ENCODE assay signal across 18 cellular contexts in the genomic region with DNA sequence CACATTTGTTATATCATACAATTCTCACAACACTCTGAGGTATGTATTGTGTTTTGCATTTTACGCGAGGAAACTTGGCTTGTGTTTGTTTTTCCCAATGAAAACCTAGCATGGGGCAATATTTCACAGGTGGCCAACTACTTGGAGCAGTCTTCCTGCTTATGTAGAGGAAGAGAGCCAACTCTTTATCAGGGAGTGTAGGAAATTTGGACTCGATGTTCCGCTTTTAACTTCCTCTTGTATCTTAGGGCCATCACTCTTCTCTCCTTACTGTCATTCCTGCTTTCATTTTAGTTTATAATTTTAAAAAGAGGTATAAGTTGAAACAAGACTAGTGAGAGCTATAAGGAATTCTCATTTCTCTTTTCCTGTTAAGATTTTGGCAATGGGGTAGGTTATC.
DNase-seq lines count a peak whose midpoint lies in the region; ATAC-seq and TF ChIP-seq lines count a peak whose summit lies in the region.
"Had no signal": no experiment of that assay in that cellular context is flagged by ENCODE, and none has a peak within 500 bp of the region (broad histone marks: within the 10 kb centered on the region; RNA-seq: fewer than 3 reads in every experiment).

No MANE protein-coding gene starts in this region.

- POLR2A ChIA-PET in activated B cell treated with CpG ODN at 0.5 μM for 24 hours (lab: Charles Lee), result interaction anchor here (1.1 to 1.8 kb wide), 3 partner anchors 51 to 109 kb away, joined by 3 to 13 read pairs (median 3); a partner anchor contains a TSS

- no peaks in the 10 kb centered on the region for H3K27me3 ChIP-seq in right cardiac atrium (ENCODE audit: control insufficient read depth, insufficient read depth)
- no peaks in the 10 kb centered on the region for H3K27me3 ChIP-seq in aorta (ENCODE audit: control insufficient read depth in 1 of 2, insufficient read depth in 2 of 2, low read length in 1 of 2)
- H3K27me3 ChIP-seq in foreskin keratinocyte, result no peaks in the 10 kb centered on the region

- H3K9me3 ChIP-seq in right cardiac atrium (ENCODE audit: control insufficient read depth, low read length) (no peaks in the 10 kb centered on the region), aorta (ENCODE audit: control insufficient read depth, low read length) (no peaks in the 10 kb centered on the region)

- no peaks in the 10 kb centered on the region for H3K36me3 Mint-ChIP-seq in activated B cell treated with CpG ODN at 0.5 μM for 24 hours (ENCODE audit: low read depth)
- H3K36me3 Mint-ChIP-seq: immature natural killer cell had no signal

- H3K27me3 Mint-ChIP-seq in activated B cell treated with CpG ODN at 0.5 μM for 24 hours, result no peaks in the 10 kb centered on the region
- H3K27me3 Mint-ChIP-seq: activated CD4-positive, alpha-beta T cell treated with anti-CD3 and anti-CD28 coated beads, Interleukin-2, amount 10 ng/mL, durations not matched to agents 7 days and 5 days; stimulated activated naive CD8-positive, alpha-beta T cell treated with anti-CD3 and anti-CD28 coated beads, Interleukin-15, Interleukin-2, amounts not matched to agents 100 ng/mL and 50 ng/mL, for 24 hours had no signal

- H3K27ac ChIP-seq in right cardiac atrium (ENCODE audit: low read length) (no peak overlapping the region), aorta (ENCODE audit: low read depth in 1 of 2, low read length in 2 of 2) (no peak overlapping the region), foreskin keratinocyte (no peak overlapping the region)

- H3K4me1 Mint-ChIP-seq in activated B cell treated with CpG ODN at 0.5 μM for 24 hours, result peaks cover 29% of the 10 kb centered on the region
- H3K4me1 Mint-ChIP-seq: H9 had no signal

- no peaks in the 10 kb centered on the region for H3K36me3 ChIP-seq in aorta (ENCODE audit: control insufficient read depth in 1 of 2, insufficient read depth in 2 of 2, low read length in 1 of 2)

- intact Hi-C loops in left ventricle myocardium superior (cut with micrococcal nuclease) (no loop called here), right cardiac atrium (cut with DNase I) (no loop called here), activated B cell treated with CpG ODN at 0.5 μM for 24 hours (cut with micrococcal nuclease) (loop anchor here (2.0 kb wide), 2 partner anchors 54 to 108 kb away; a partner anchor contains a TSS), aorta (cut with DNase I) (no loop called here)

- ATAC-seq in left ventricle myocardium superior (peak; percentile 41), right cardiac atrium (no peak), activated B cell treated with CpG ODN at 0.5 μM for 24 hours (ENCODE audit: low read depth) (no peak), aorta (ENCODE audit: low FRiP score) (no peak), foreskin keratinocyte (no peak)

- DNase-seq in left ventricle myocardium superior (no peak), right cardiac atrium (no peak), activated B cell treated with CpG ODN at 0.5 μM for 24 hours (no peak), medulla oblongata (ENCODE audit: extremely low spot score) (peak; percentile 12), SKM-1 (lab: John Stamatoyannopoulos, UW; ENCODE audit: unreplicated experiment) (no peak), aorta (no peak), T1000 (lab: John Stamatoyannopoulos, UW) (no peak), foreskin keratinocyte (no peak)
- DNase-seq: ACHN; activated CD4-positive, alpha-beta T cell treated with anti-CD3 and anti-CD28 coated beads, Interleukin-2, amount 10 ng/mL, durations not matched to agents 7 days and 5 days; activated naive CD4-positive, alpha-beta T cell; dermis blood vessel endothelial cell; H9; immature natural killer cell; NCI-H1417; NK-92 treated with Interleukin-12 subunit alpha and Interleukin-12 subunit beta, amount 100 ng/mL, for 24 hours had no signal

- H3K4me3 Mint-ChIP-seq in activated B cell treated with CpG ODN at 0.5 μM for 24 hours, result no peak overlapping the region
- H3K4me3 Mint-ChIP-seq: activated CD4-positive, alpha-beta T cell treated with anti-CD3 and anti-CD28 coated beads, Interleukin-2, amount 10 ng/mL, durations not matched to agents 7 days and 5 days; H9; immature natural killer cell; stimulated activated naive CD8-positive, alpha-beta T cell treated with anti-CD3 and anti-CD28 coated beads, Interleukin-15, Interleukin-2, amounts not matched to agents 100 ng/mL and 50 ng/mL, for 24 hours; T-helper 2 cell treated with Interferon-gamma antibody and Interleukin-4, amounts not matched to agents 5 μg/mL and 100 μg/mL, for 36 hours had no signal

- H3K4me3 ChIP-seq in right cardiac atrium (ENCODE audit: low read length) (no peak overlapping the region), aorta (ENCODE audit: low read length in 2 of 2) (no peak overlapping the region)

- H3K27ac Mint-ChIP-seq in activated B cell treated with CpG ODN at 0.5 μM for 24 hours, result peak overlapping the region; percentile 97
- H3K27ac Mint-ChIP-seq: H9; T-helper 2 cell treated with Interferon-gamma antibody and Interleukin-4, amounts not matched to agents 5 μg/mL and 100 μg/mL, for 36 hours had no signal

- TF ChIP-seq CTCF in activated B cell treated with CpG ODN at 0.5 μM for 24 hours (IDR thresholded peaks at IDR 0.05), result no peak
- TF ChIP-seq CTCF in foreskin keratinocyte (conservative IDR thresholded peaks at IDR 0.05), result no peak

- no peaks in the 10 kb centered on the region for H3K9me3 Mint-ChIP-seq in activated B cell treated with CpG ODN at 0.5 μM for 24 hours
- H3K9me3 Mint-ChIP-seq: immature natural killer cell; stimulated activated naive CD8-positive, alpha-beta T cell treated with anti-CD3 and anti-CD28 coated beads, Interleukin-15, Interleukin-2, amounts not matched to agents 100 ng/mL and 50 ng/mL, for 24 hours; T-helper 2 cell treated with Interferon-gamma antibody and Interleukin-4, amounts not matched to agents 5 μg/mL and 100 μg/mL, for 36 hours had no signal

- CTCF ChIA-PET in activated B cell treated with CpG ODN at 0.5 μM for 24 hours (lab: Charles Lee), result no interaction called here

- peaks cover 6% of the 10 kb centered on the region for H3K4me1 ChIP-seq in right cardiac atrium (ENCODE audit: control insufficient read depth, insufficient read depth, low read length)
- no peaks in the 10 kb centered on the region for H3K4me1 ChIP-seq in aorta (ENCODE audit: control insufficient read depth in 1 of 2, insufficient read depth in 2 of 2, low read length in 2 of 2)
- peaks cover 3% of the 10 kb centered on the region for H3K4me1 ChIP-seq in foreskin keratinocyte

- 34% methylated on average over 4 of the region's 4 CpGs for WGBS in right cardiac atrium
- WGBS in aorta, 2 donors, result 56% methylated on average over 4 of the region's 4 CpGs
